In the genomic region with DNA sequence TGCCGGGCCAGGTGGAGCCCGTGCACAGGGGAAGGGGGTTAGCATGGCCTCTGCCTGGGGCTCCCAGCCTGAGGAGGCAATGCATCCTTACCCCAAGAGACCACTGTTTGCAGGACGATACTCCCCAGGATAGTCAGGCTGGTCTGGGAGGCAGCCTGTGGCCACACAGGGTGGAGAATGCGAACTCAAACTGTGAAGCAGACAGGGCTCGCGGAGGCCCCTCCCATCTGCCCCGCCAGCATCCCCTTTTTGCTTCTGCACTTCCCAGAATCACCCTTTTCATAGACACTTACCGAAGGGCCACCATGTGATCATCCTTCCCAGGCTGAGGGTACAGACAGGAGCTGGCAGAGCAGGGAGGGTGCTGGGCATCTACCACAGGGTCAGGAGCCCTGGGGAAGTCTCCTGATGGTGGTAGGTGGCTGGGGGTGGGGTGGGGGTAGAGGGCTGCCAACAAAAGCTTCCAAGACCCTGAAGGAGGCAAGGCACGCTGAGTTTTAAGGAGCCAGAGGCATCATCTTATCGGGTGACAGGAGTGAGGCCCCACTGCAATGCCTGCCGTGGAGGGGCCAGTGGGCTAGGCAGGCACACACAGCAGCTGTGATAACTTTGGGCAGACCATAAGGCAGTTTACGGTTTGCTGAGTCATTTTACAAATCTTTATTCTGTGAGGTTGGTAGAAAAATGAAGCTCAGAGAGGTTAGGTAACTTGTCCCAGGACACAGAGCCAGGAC, we compare ENCODE assay signal across 1 cellular context.
TF ChIP-seq lines count a peak whose summit lies in the region.

No MANE protein-coding gene starts in this region.

TF ChIP-seq in H1, 55 proteins besides CTCF, POLR2A, EP300 and RAD21 (continued from another document):
- TF ChIP-seq, protein P1, sequence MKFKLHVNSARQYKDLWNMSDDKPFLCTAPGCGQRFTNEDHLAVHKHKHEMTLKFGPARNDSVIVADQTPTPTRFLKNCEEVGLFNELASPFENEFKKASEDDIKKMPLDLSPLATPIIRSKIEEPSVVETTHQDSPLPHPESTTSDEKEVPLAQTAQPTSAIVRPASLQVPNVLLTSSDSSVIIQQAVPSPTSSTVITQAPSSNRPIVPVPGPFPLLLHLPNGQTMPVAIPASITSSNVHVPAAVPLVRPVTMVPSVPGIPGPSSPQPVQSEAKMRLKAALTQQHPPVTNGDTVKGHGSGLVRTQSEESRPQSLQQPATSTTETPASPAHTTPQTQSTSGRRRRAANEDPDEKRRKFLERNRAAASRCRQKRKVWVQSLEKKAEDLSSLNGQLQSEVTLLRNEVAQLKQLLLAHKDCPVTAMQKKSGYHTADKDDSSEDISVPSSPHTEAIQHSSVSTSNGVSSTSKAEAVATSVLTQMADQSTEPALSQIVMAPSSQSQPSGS (IDR thresholded peaks at IDR 0.05; ENCODE audit: low read length), result no peak
- TF ChIP-seq CEBPB (IDR thresholded peaks at IDR 0.05; ENCODE audit: low read depth, low read length), result no peak
- no peak for TF ChIP-seq JUN (IDR thresholded peaks at IDR 0.05; ENCODE audit: low read depth, low read length)
- TF ChIP-seq CBX8 (IDR thresholded peaks at IDR 0.05; ENCODE audit: borderline replicate concordance, low read depth, low read length), result no peak
- TF ChIP-seq, protein P2, sequence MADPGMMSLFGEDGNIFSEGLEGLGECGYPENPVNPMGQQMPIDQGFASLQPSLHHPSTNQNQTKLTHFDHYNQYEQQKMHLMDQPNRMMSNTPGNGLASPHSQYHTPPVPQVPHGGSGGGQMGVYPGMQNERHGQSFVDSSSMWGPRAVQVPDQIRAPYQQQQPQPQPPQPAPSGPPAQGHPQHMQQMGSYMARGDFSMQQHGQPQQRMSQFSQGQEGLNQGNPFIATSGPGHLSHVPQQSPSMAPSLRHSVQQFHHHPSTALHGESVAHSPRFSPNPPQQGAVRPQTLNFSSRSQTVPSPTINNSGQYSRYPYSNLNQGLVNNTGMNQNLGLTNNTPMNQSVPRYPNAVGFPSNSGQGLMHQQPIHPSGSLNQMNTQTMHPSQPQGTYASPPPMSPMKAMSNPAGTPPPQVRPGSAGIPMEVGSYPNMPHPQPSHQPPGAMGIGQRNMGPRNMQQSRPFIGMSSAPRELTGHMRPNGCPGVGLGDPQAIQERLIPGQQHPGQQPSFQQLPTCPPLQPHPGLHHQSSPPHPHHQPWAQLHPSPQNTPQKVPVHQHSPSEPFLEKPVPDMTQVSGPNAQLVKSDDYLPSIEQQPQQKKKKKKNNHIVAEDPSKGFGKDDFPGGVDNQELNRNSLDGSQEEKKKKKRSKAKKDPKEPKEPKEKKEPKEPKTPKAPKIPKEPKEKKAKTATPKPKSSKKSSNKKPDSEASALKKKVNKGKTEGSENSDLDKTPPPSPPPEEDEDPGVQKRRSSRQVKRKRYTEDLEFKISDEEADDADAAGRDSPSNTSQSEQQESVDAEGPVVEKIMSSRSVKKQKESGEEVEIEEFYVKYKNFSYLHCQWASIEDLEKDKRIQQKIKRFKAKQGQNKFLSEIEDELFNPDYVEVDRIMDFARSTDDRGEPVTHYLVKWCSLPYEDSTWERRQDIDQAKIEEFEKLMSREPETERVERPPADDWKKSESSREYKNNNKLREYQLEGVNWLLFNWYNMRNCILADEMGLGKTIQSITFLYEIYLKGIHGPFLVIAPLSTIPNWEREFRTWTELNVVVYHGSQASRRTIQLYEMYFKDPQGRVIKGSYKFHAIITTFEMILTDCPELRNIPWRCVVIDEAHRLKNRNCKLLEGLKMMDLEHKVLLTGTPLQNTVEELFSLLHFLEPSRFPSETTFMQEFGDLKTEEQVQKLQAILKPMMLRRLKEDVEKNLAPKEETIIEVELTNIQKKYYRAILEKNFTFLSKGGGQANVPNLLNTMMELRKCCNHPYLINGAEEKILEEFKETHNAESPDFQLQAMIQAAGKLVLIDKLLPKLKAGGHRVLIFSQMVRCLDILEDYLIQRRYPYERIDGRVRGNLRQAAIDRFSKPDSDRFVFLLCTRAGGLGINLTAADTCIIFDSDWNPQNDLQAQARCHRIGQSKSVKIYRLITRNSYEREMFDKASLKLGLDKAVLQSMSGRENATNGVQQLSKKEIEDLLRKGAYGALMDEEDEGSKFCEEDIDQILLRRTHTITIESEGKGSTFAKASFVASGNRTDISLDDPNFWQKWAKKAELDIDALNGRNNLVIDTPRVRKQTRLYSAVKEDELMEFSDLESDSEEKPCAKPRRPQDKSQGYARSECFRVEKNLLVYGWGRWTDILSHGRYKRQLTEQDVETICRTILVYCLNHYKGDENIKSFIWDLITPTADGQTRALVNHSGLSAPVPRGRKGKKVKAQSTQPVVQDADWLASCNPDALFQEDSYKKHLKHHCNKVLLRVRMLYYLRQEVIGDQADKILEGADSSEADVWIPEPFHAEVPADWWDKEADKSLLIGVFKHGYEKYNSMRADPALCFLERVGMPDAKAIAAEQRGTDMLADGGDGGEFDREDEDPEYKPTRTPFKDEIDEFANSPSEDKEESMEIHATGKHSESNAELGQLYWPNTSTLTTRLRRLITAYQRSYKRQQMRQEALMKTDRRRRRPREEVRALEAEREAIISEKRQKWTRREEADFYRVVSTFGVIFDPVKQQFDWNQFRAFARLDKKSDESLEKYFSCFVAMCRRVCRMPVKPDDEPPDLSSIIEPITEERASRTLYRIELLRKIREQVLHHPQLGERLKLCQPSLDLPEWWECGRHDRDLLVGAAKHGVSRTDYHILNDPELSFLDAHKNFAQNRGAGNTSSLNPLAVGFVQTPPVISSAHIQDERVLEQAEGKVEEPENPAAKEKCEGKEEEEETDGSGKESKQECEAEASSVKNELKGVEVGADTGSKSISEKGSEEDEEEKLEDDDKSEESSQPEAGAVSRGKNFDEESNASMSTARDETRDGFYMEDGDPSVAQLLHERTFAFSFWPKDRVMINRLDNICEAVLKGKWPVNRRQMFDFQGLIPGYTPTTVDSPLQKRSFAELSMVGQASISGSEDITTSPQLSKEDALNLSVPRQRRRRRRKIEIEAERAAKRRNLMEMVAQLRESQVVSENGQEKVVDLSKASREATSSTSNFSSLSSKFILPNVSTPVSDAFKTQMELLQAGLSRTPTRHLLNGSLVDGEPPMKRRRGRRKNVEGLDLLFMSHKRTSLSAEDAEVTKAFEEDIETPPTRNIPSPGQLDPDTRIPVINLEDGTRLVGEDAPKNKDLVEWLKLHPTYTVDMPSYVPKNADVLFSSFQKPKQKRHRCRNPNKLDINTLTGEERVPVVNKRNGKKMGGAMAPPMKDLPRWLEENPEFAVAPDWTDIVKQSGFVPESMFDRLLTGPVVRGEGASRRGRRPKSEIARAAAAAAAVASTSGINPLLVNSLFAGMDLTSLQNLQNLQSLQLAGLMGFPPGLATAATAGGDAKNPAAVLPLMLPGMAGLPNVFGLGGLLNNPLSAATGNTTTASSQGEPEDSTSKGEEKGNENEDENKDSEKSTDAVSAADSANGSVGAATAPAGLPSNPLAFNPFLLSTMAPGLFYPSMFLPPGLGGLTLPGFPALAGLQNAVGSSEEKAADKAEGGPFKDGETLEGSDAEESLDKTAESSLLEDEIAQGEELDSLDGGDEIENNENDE (IDR thresholded peaks at IDR 0.05; ENCODE audit: insufficient replicate concordance, low read length), result no peak
- no peak for TF ChIP-seq PHF8 (conservative IDR thresholded peaks at IDR 0.05; ENCODE audit: low read depth, low read length)
- TF ChIP-seq RXRA (IDR thresholded peaks at IDR 0.05; ENCODE audit: insufficient read depth, low read depth, low read length), result no peak
- TF ChIP-seq POLR2AphosphoS5 (IDR thresholded peaks at IDR 0.05; ENCODE audit: low read depth, low read length), result no peak
- TF ChIP-seq, protein P3, sequence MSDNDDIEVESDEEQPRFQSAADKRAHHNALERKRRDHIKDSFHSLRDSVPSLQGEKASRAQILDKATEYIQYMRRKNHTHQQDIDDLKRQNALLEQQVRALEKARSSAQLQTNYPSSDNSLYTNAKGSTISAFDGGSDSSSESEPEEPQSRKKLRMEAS (IDR thresholded peaks at IDR 0.05), result no peak
- TF ChIP-seq KDM5A (IDR thresholded peaks at IDR 0.05; ENCODE audit: low read length), result no peak
- TF ChIP-seq EZH2 (IDR thresholded peaks at IDR 0.05; ENCODE audit: low read depth, low read length, severe bottlenecking), result no peak
